ENCODE assay signal across 1 cellular context in genomic region chr15:40954158-40954848, GRCh38.
TF ChIP-seq lines count a peak whose summit lies in the region.

No MANE protein-coding gene starts in this region.

TF ChIP-seq in GM23338, 12 proteins besides CTCF, POLR2A, EP300 and RAD21:
- TF ChIP-seq POLR2AphosphoS5 (IDR thresholded peaks at IDR 0.05; ENCODE audit: low read depth): peak; percentile 58; the same call in 1 of the 2 replicates
